Comparison of ENCODE assay signal across 26 cellular contexts in genomic region chr7:132872034-132872433, GRCh38.
DNase-seq lines count a peak whose midpoint lies in the region; ATAC-seq, FAIRE-seq and TF ChIP-seq lines count a peak whose summit lies in the region.
"Had no signal": no experiment of that assay in that cellular context is flagged by ENCODE, and none has a peak within 500 bp of the region (broad histone marks: within the 10 kb centered on the region; RNA-seq: fewer than 3 reads in every experiment).

No MANE protein-coding gene starts in this region.

- ATAC-seq in GM21381 (IDR thresholded peaks at IDR 0.05; ENCODE audit: unreplicated experiment) (peak; percentile 53), HG02870 (IDR thresholded peaks at IDR 0.05; ENCODE audit: unreplicated experiment) (peak; percentile 51), HG03432 (IDR thresholded peaks at IDR 0.05; ENCODE audit: unreplicated experiment) (peak; percentile 48), SK-N-SH treated with all-trans-retinoic acid at 6 μM for 48 hours (no peak), HG03139 (IDR thresholded peaks at IDR 0.05; ENCODE audit: unreplicated experiment) (no peak)
- ATAC-seq: HepG2; naive thymus-derived CD4-positive, alpha-beta T cell; right cardiac atrium; T-cell had no signal

- DNase-seq in GM18507 (ENCODE audit: extremely low spot score, insufficient read length, low read depth) (no peak), NCI-H345 (lab: John Stamatoyannopoulos, UW) (no peak), NCI-H2081 (lab: John Stamatoyannopoulos, UW) (no peak)
- DNase-seq: activated CD4-positive, alpha-beta T cell treated with anti-CD3 and anti-CD28 coated beads, Interleukin-2, amount 50 U/mL, for 1 hour; activated CD8-positive, alpha-beta memory T cell treated with anti-CD3 and anti-CD28 coated beads, Interleukin-2, amount 50 U/mL, for 48 hours; activated effector memory CD4-positive, alpha-beta T cell treated with Interleukin-2 at 50 U/mL for 16 hours; adrenal gland; C1 segment of cervical spinal cord; dorsolateral prefrontal cortex; foreskin melanocyte; GOT3; mesenchymal stem cell; naive thymus-derived CD4-positive, alpha-beta T cell; NCI-H1436; NCI-H774; OCI-M1; right cardiac atrium; Right ventricle myocardium superior; T-cell had no signal

- peak; percentile 71 for FAIRE-seq in GM18507 (lab: Jason Lieb, UNC)
- FAIRE-seq: D721Med, HepG2 had no signal

TF ChIP-seq in SK-N-SH treated with all-trans-retinoic acid at 6 μM for 48 hours, 23 proteins besides CTCF, POLR2A, EP300 and RAD21:
- no peak for TF ChIP-seq PPARA (CRISPR knock-in tag; IDR thresholded peaks at IDR 0.05; ENCODE audit: borderline replicate concordance)
- TF ChIP-seq ZFP30 (CRISPR knock-in tag; IDR thresholded peaks at IDR 0.05), result no peak
- TF ChIP-seq CSDC2 (CRISPR knock-in tag; IDR thresholded peaks at IDR 0.05), result no peak
- TF ChIP-seq RARB (CRISPR knock-in tag; IDR thresholded peaks at IDR 0.05), result no peak
- no peak for TF ChIP-seq ZFP3 (CRISPR knock-in tag; IDR thresholded peaks at IDR 0.05)
- no peak for TF ChIP-seq ARNTL (CRISPR knock-in tag; IDR thresholded peaks at IDR 0.05; ENCODE audit: borderline replicate concordance, low read depth)
TF ChIP-seq in SK-N-SH treated with all-trans-retinoic acid at 6 μM for 48 hours: peak in this region for 0.

Comparison
In these comparisons a context has a peak if more than half of its experiments do, and no peak if none do; other contexts are left out.
1. ATAC-seq: peak in GM21381 (single experiment), HG02870 (single experiment) and HG03432 (single experiment); none in SK-N-SH treated with all-trans-retinoic acid at 6 μM for 48 hours (single experiment) and HG03139 (single experiment).